In the genomic region with DNA sequence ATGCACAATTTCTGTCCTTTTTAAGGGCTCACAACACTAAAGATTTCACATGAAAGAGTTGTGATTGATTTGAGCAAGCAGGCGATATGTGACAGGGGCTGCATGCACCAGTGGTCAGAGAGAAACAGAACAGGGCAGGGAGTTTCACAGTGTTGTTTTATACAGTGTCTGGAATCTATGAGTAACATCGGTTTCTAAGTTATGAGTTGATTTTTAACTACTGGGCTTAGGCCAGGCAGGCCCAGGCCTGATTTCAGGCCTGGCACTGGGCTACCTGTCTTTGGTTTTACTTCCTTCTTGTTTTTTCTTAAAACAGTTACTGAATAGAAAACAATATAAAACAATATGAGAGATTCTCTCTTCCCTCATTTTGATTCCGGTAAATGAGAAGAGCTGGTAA, we compare ENCODE assay signal across 18 cellular contexts. TPM values are rescaled to one million over a fixed set of nuclear protein-coding genes. Genes with fewer than 3 reads are reported as not detected.
DNase-seq lines count a peak whose midpoint lies in the region; ATAC-seq, FAIRE-seq and TF ChIP-seq lines count a peak whose summit lies in the region.
"Had no signal": no experiment of that assay in that cellular context is flagged by ENCODE, and none has a peak within 500 bp of the region (broad histone marks: within the 10 kb centered on the region; RNA-seq: fewer than 3 reads in every experiment).

No MANE protein-coding gene starts in this region.

- H3K9me3 ChIP-seq in RWPE2 (ENCODE audit: severe bottlenecking) (no peaks in the 10 kb centered on the region), thyroid gland (no peaks in the 10 kb centered on the region)
- H3K9me3 ChIP-seq: Caco-2 had no signal

- peak; percentile 50 for ATAC-seq in GM21423 (IDR thresholded peaks at IDR 0.05; ENCODE audit: unreplicated experiment)
- peak; percentile 51; the same call in 2 of the 3 replicates for ATAC-seq in RWPE2 (ENCODE audit: low read depth)
- ATAC-seq in activated naive CD8-positive, alpha-beta T cell treated with anti-CD3 and anti-CD28 coated beads, Interleukin-2, amount 50 U/mL, for 24 hours = no peak

- peaks cover 15% of the 10 kb centered on the region for H3K4me1 ChIP-seq in RWPE2 (ENCODE audit: insufficient read depth, poor library complexity, severe bottlenecking)
- no peaks in the 10 kb centered on the region for H3K4me1 ChIP-seq in thyroid gland
- H3K4me1 ChIP-seq: Caco-2 had no signal

- H3K4me1 Mint-ChIP-seq in activated naive CD8-positive, alpha-beta T cell treated with anti-CD3 and anti-CD28 coated beads, Interleukin-2, amount 50 U/mL, for 24 hours = peaks cover 10% of the 10 kb centered on the region

- H3K9me3 Mint-ChIP-seq in activated naive CD8-positive, alpha-beta T cell treated with anti-CD3 and anti-CD28 coated beads, Interleukin-2, amount 50 U/mL, for 24 hours = no peaks in the 10 kb centered on the region

- no peak for DNase-seq in RWPE2 (ENCODE audit: low spot score)
- peak; percentile 68 for DNase-seq in glomerular visceral epithelial cell (ENCODE audit: extremely low spot score)
- peak; percentile 5 to 17 for DNase-seq in thyroid gland
- no peak for DNase-seq in activated naive CD8-positive, alpha-beta T cell treated with anti-CD3 and anti-CD28 coated beads, Interleukin-2, amount 50 U/mL, for 24 hours
- no peak for DNase-seq in HTR-8/SVneo (ENCODE audit: insufficient read length, low spot score)
- no peak for DNase-seq in HUDEP-2 (lab: John Stamatoyannopoulos, UW; ENCODE audit: unreplicated experiment in 76 of 76)
- DNase-seq: Caco-2, DMS53, MV-4-11, NCI-H1417 treated with DMSO at 0.1 percent for 48 hours, NCI-H2029, NCI-H748 treated with DMSO at 0.1 percent for 48 hours, PC-9, SW 1271 had no signal

- H3K27me3 ChIP-seq in RWPE2 (ENCODE audit: insufficient read depth, poor library complexity, severe bottlenecking) (no peaks in the 10 kb centered on the region), thyroid gland (no peaks in the 10 kb centered on the region)

- TF ChIP-seq POLR2A in thyroid gland (IDR thresholded peaks at IDR 0.05) = no peak

- H3K36me3 ChIP-seq in RWPE2 (ENCODE audit: low read depth) (no peaks in the 10 kb centered on the region), thyroid gland (no peaks in the 10 kb centered on the region)

- intact Hi-C loops in thyroid gland (cut with DNase I) = no loop called here

- H3K36me3 Mint-ChIP-seq in activated naive CD8-positive, alpha-beta T cell treated with anti-CD3 and anti-CD28 coated beads, Interleukin-2, amount 50 U/mL, for 24 hours (ENCODE audit: low read depth) = no peaks in the 10 kb centered on the region

- peak overlapping the region; percentile 45 for H3K27ac ChIP-seq in RWPE2 (ENCODE audit: poor library complexity, severe bottlenecking)
- no peak overlapping the region for H3K27ac ChIP-seq in thyroid gland
- H3K27ac ChIP-seq: HL-60, PC-9 had no signal

- H3K4me3 Mint-ChIP-seq in activated naive CD8-positive, alpha-beta T cell treated with anti-CD3 and anti-CD28 coated beads, Interleukin-2, amount 50 U/mL, for 24 hours = no peak overlapping the region

- H3K27ac Mint-ChIP-seq in activated naive CD8-positive, alpha-beta T cell treated with anti-CD3 and anti-CD28 coated beads, Interleukin-2, amount 50 U/mL, for 24 hours = no peak overlapping the region

- H3K4me3 ChIP-seq in RWPE2 (ENCODE audit: severe bottlenecking) (no peak overlapping the region), thyroid gland (replicated peaks in 1 of 3) (no peak overlapping the region)
- H3K4me3 ChIP-seq: PC-9 had no signal

- WGBS in thyroid gland, 2 donors = 49 to 61% methylated on average over 3 of the region's 3 CpGs

- H3K27me3 Mint-ChIP-seq in activated naive CD8-positive, alpha-beta T cell treated with anti-CD3 and anti-CD28 coated beads, Interleukin-2, amount 50 U/mL, for 24 hours = no peaks in the 10 kb centered on the region

- TF ChIP-seq CTCF in RWPE2 (IDR thresholded peaks at IDR 0.05; ENCODE audit: poor library complexity, severe bottlenecking) = no peak
- no peak for TF ChIP-seq CTCF in thyroid gland (IDR thresholded peaks at IDR 0.05)

- FAIRE-seq in HTR-8/SVneo (lab: Jason Lieb, UNC) = no peak
- FAIRE-seq: H1 had no signal

RNA-seq across cellular contexts. Expression of a gene that starts 13.9 kb away (rescaled TPM):
- total RNA-seq in thyroid gland = 100 to 1,000 TPM in 1 of 4 donors, 10 to 100 TPM in 1, under 1 TPM in 1, not detected in 1; 0.27 to 113 (median 57.1) TPM
- total RNA-seq: Caco-2, PC-9, SK-MEL-5 had no signal

Comparison
In these comparisons a context has a peak if more than half of its experiments do, and no peak if none do; other contexts are left out.
1. DNase-seq: peak in glomerular visceral epithelial cell (single experiment) and thyroid gland (2 of 2); none in RWPE2 (single experiment), activated naive CD8-positive, alpha-beta T cell treated with anti-CD3 and anti-CD28 coated beads, Interleukin-2, amount 50 U/mL, for 24 hours (single experiment), HTR-8/SVneo (single experiment) and HUDEP-2 (0 of 76).